29 cellular contexts compared by ENCODE assay signal in the genomic region with DNA sequence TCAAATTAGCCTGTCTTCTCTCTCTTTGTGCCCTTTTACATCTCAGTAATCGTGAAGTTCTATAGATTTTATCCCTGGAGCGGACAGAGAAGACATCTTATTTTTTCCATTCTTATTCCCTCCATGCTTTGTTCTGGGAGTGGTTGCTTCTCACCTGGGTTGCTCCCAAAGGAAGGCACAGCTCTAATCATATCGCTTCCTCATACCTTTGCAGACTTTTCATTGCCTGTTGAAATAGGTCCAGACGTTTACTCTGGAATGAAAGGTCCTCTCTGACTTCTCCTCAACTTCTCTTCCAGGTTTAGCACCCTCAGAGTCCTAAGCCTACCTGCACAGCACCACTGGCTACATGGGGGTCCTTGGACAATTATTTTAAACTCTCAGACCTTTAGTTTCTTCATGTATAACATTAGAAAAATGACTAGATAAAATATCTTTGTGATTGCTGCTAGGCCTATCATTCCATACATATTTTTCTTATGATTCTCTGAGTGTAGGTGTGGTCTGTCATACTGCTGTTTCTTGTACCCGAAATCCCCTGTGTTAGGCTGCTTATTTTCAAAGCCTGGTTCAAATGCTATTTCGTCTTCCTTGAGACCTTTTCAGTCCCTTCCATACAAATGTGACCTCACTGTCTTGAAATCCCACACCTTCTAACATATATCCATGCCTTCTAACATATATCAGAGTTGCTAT.
A peak's percentile ranks its signal among the peaks of the same experiment; 100 is the strongest.
DNase-seq lines count a peak whose midpoint lies in the region; ATAC-seq, FAIRE-seq and TF ChIP-seq lines count a peak whose summit lies in the region.
"Had no signal": no experiment of that assay in that cellular context is flagged by ENCODE, and none has a peak within 500 bp of the region (broad histone marks: within the 10 kb centered on the region; RNA-seq: fewer than 3 reads in every experiment).

No MANE protein-coding gene starts in this region.

- no peak for TF ChIP-seq EP300 in A549 (IDR thresholded peaks at IDR 0.05)
- TF ChIP-seq EP300 in SK-N-SH (IDR thresholded peaks at IDR 0.05; ENCODE audit: borderline replicate concordance in 1 of 2, low read depth in 1 of 2, low read length in 1 of 2), result no peak

- no peaks in the 10 kb centered on the region for H3F3A ChIP-seq in SK-N-SH (replicated peaks; ENCODE audit: insufficient read depth)

- POLR2A ChIA-PET in A549 (lab: Yijun Ruan, JAX) (no interaction called here), SK-N-SH (lab: Yijun Ruan, JAX) (no interaction called here)

- H3K27ac ChIP-seq in A549 (peak overlapping the region in 1 of 2 experiments; percentile 55; a peak in 2 of 6 replicates), SK-N-SH (ENCODE audit: low read depth in 2 of 2, low read length in 1 of 2) (no peak overlapping the region)
- H3K27ac ChIP-seq: coronary artery, stomach, transverse colon had no signal

- H3K4me2 ChIP-seq in A549 (peak overlapping the region; percentile 25), SK-N-SH (no peak overlapping the region; the same call in 1 of the 2 replicates)

- peaks cover 12% of the 10 kb centered on the region; the same call in 2 of the 3 replicates for H3K4me1 ChIP-seq in A549
- H3K4me1 ChIP-seq in SK-N-SH (ENCODE audit: control insufficient read depth in 1 of 2, insufficient read depth in 2 of 2, low read depth in 1 of 2, low read length in 1 of 2), result peaks cover 0 to 5% of the 10 kb centered on the region in 2 experiments; a peak in 1 of 4 replicates
- H3K4me1 ChIP-seq: HAP-1, pancreas, stomach, transverse colon had no signal

- TF ChIP-seq RAD21 in A549 (conservative IDR thresholded peaks at IDR 0.05 in 1 of 2, IDR thresholded peaks at IDR 0.05 in 1 of 2), result no peak
- TF ChIP-seq RAD21 in SK-N-SH (IDR thresholded peaks at IDR 0.05; ENCODE audit: low read length), result no peak

- no peaks in the 10 kb centered on the region for H4K20me1 ChIP-seq in SK-N-SH (ENCODE audit: insufficient read depth)

- no peak overlapping the region for H3K9ac ChIP-seq in SK-N-SH

- FAIRE-seq in A549 (lab: Jason Lieb, UNC) (no peak), H54 (lab: Jason Lieb, UNC) (no peak)
- FAIRE-seq: A204.1, pancreas had no signal

- TF ChIP-seq CTCF in A549 (IDR thresholded peaks at IDR 0.05) (no peak), SK-N-SH (IDR thresholded peaks at IDR 0.05) (no peak)

- H3K4me3 ChIP-seq in A549 (no peak overlapping the region), SK-N-SH (ENCODE audit: low read depth in 2 of 2, low read length in 1 of 2) (no peak overlapping the region)
- H3K4me3 ChIP-seq: body of pancreas, coronary artery, HAP-1, pancreas, stomach, transverse colon had no signal

- no peaks in the 10 kb centered on the region for H3K79me2 ChIP-seq in SK-N-SH (ENCODE audit: insufficient read depth)

- H3K9me3 ChIP-seq in A549 (no peaks in the 10 kb centered on the region), SK-N-SH (no peaks in the 10 kb centered on the region)
- H3K9me3 ChIP-seq: body of pancreas, HAP-1, pancreas, stomach, transverse colon had no signal

- H3K9me2 ChIP-seq in SK-N-SH, result no peaks in the 10 kb centered on the region

- TF ChIP-seq POLR2A in A549 (IDR thresholded peaks at IDR 0.05; ENCODE audit: low read length), result no peak
- no peak for TF ChIP-seq POLR2A in H54 (IDR thresholded peaks at IDR 0.05; ENCODE audit: low read depth, low read length)

- DNase-seq in A549 (ENCODE audit: low read depth in 1 of 2, low spot score in 1 of 2) (no peak), H54 (ENCODE audit: insufficient read length, low spot score) (peak; percentile 6), SK-N-SH (no peak), kidney glomerular epithelial cell (lab: John Stamatoyannopoulos, UW) (peak; percentile 38), OCI-M1 (lab: John Stamatoyannopoulos, UW) (no peak), ecto neural progenitor cell (ENCODE audit: low spot score) (no peak), OCI-M2 (lab: John Stamatoyannopoulos, UW; ENCODE audit: unreplicated experiment) (no peak)
- DNase-seq: activated CD4-positive, alpha-beta T cell treated with anti-CD3 and anti-CD28 coated beads, Interleukin-2, amount 50 U/mL, for 48 hours; activated CD4-positive, CD25-positive, alpha-beta regulatory T cell; activated CD8-positive, alpha-beta memory T cell treated with anti-CD3 and anti-CD28 coated beads, Interleukin-2, amount 50 U/mL, for 48 hours; activated naive CD8-positive, alpha-beta T cell treated with anti-CD3 and anti-CD28 coated beads, Interleukin-2, amount 10 ng/mL, durations not matched to agents 7 days and 5 days; body of pancreas; CD4-positive, CD25-positive, alpha-beta regulatory T cell; endodermal cell; GF-D8; Karpas-422; naive B cell; NCI-H187; NCI-H2227 treated with DMSO at 0.1 percent for 48 hours; pancreas; right cardiac atrium; stomach; T1000; transverse colon had no signal

- no peaks in the 10 kb centered on the region for H3K36me3 ChIP-seq in SK-N-SH (replicated peaks in 1 of 2; ENCODE audit: control insufficient read depth in 1 of 2, insufficient read depth in 2 of 2, low read length in 1 of 2)
- H3K36me3 ChIP-seq: HAP-1, pancreas, stomach, transverse colon had no signal

- peak overlapping the region; percentile 59; the same call in 1 of the 2 replicates for H2AFZ ChIP-seq in SK-N-SH (ENCODE audit: low read depth)

- CTCF ChIA-PET in A549 (lab: Yijun Ruan, JAX) (no interaction called here), SK-N-SH (lab: Yijun Ruan, JAX) (no interaction called here)

- WGBS in A549 (ENCODE audit: missing lambda C conversion rate), result 36% methylated on average over 6 of the region's 6 CpGs
- 57% methylated on average over 6 of the region's 6 CpGs for WGBS in SK-N-SH (ENCODE audit: low lambda C conversion rate)

- no peak for ATAC-seq in A549
- ATAC-seq in GM18517 (IDR thresholded peaks at IDR 0.05; ENCODE audit: unreplicated experiment), result no peak
- ATAC-seq: body of pancreas, Panc1, right cardiac atrium had no signal

- H3K27me3 ChIP-seq in SK-N-SH (ENCODE audit: insufficient read depth), result no peaks in the 10 kb centered on the region
- H3K27me3 ChIP-seq: body of pancreas, pancreas, stomach, transverse colon had no signal

TF ChIP-seq in A549, 52 proteins besides CTCF, POLR2A, EP300 and RAD21 (continues in another document):
- TF ChIP-seq ZNF302 (CRISPR knock-in tag; IDR thresholded peaks at IDR 0.05) (no peak), PHF8 (IDR thresholded peaks at IDR 0.05; ENCODE audit: borderline replicate concordance, low read depth) (no peak), HOXB5 (CRISPR knock-in tag; IDR thresholded peaks at IDR 0.05) (no peak), EHF (CRISPR knock-in tag; IDR thresholded peaks at IDR 0.05) (no peak), ZC3H11A (IDR thresholded peaks at IDR 0.05) (no peak)
- TF ChIP-seq, protein P1, sequence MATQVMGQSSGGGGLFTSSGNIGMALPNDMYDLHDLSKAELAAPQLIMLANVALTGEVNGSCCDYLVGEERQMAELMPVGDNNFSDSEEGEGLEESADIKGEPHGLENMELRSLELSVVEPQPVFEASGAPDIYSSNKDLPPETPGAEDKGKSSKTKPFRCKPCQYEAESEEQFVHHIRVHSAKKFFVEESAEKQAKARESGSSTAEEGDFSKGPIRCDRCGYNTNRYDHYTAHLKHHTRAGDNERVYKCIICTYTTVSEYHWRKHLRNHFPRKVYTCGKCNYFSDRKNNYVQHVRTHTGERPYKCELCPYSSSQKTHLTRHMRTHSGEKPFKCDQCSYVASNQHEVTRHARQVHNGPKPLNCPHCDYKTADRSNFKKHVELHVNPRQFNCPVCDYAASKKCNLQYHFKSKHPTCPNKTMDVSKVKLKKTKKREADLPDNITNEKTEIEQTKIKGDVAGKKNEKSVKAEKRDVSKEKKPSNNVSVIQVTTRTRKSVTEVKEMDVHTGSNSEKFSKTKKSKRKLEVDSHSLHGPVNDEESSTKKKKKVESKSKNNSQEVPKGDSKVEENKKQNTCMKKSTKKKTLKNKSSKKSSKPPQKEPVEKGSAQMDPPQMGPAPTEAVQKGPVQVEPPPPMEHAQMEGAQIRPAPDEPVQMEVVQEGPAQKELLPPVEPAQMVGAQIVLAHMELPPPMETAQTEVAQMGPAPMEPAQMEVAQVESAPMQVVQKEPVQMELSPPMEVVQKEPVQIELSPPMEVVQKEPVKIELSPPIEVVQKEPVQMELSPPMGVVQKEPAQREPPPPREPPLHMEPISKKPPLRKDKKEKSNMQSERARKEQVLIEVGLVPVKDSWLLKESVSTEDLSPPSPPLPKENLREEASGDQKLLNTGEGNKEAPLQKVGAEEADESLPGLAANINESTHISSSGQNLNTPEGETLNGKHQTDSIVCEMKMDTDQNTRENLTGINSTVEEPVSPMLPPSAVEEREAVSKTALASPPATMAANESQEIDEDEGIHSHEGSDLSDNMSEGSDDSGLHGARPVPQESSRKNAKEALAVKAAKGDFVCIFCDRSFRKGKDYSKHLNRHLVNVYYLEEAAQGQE (IDR thresholded peaks at IDR 0.05), result no peak

TF ChIP-seq in SK-N-SH, 30 proteins besides CTCF, POLR2A, EP300 and RAD21 (continues in another document):
- TF ChIP-seq MEF2A (IDR thresholded peaks at IDR 0.05; ENCODE audit: borderline replicate concordance, low read depth), result no peak
- no peak for TF ChIP-seq TAF1 (IDR thresholded peaks at IDR 0.05; ENCODE audit: borderline replicate concordance, low read depth, low read length)
- TF ChIP-seq CHD2 (IDR thresholded peaks at IDR 0.05; ENCODE audit: low read length, partially characterized antibody), result no peak
- TF ChIP-seq JUND (IDR thresholded peaks at IDR 0.05), result no peak
- TF ChIP-seq, protein P2, sequence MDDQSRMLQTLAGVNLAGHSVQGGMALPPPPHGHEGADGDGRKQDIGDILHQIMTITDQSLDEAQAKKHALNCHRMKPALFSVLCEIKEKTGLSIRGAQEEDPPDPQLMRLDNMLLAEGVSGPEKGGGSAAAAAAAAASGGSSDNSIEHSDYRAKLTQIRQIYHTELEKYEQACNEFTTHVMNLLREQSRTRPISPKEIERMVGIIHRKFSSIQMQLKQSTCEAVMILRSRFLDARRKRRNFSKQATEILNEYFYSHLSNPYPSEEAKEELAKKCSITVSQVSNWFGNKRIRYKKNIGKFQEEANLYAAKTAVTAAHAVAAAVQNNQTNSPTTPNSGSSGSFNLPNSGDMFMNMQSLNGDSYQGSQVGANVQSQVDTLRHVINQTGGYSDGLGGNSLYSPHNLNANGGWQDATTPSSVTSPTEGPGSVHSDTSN (IDR thresholded peaks at IDR 0.05), result no peak
- no peak for TF ChIP-seq RCOR1 (IDR thresholded peaks at IDR 0.05; ENCODE audit: low read length)
- TF ChIP-seq, protein P3, sequence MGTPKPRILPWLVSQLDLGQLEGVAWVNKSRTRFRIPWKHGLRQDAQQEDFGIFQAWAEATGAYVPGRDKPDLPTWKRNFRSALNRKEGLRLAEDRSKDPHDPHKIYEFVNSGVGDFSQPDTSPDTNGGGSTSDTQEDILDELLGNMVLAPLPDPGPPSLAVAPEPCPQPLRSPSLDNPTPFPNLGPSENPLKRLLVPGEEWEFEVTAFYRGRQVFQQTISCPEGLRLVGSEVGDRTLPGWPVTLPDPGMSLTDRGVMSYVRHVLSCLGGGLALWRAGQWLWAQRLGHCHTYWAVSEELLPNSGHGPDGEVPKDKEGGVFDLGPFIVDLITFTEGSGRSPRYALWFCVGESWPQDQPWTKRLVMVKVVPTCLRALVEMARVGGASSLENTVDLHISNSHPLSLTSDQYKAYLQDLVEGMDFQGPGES (IDR thresholded peaks at IDR 0.05; ENCODE audit: low read depth, low read length), result no peak
- TF ChIP-seq GABPA (IDR thresholded peaks at IDR 0.05; ENCODE audit: low read depth), result no peak
- no peak for TF ChIP-seq YY1 (IDR thresholded peaks at IDR 0.05; ENCODE audit: low read depth)
- TF ChIP-seq RFX5 (IDR thresholded peaks at IDR 0.05; ENCODE audit: low read length), result no peak

Comparison
In these comparisons a context has a peak if more than half of its experiments do, and no peak if none do; other contexts are left out.
1. DNase-seq: peak in H54 (single experiment) and kidney glomerular epithelial cell (single experiment); none in A549 (0 of 2), SK-N-SH (single experiment), OCI-M1 (single experiment), ecto neural progenitor cell (single experiment) and OCI-M2 (single experiment).